In the genomic region with DNA sequence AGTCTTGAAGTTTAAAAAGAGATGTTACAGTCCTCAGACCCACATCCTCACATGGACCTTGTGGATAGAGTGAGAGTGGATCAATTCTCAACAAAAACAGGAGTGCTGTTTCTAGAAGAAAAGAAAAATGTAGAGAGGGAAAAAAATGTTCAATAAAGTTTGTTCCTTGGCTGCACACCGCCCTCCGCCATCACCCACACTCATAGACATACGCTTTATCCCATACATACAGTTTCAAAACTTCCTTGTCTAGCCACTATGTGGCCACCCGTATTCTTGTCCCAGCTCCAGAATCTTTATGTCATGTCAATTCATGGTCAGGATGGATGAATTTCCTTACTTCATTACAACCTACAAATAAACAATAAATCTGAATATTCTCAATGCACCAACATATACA, we compare ENCODE assay signal across 22 cellular contexts. TPM values are rescaled to one million over a fixed set of nuclear protein-coding genes. Genes with fewer than 3 reads are reported as not detected.
DNase-seq lines count a peak whose midpoint lies in the region; ATAC-seq, FAIRE-seq and TF ChIP-seq lines count a peak whose summit lies in the region.
"Had no signal": no experiment of that assay in that cellular context is flagged by ENCODE, and none has a peak within 500 bp of the region (broad histone marks: within the 10 kb centered on the region; RNA-seq: fewer than 3 reads in every experiment).

No MANE protein-coding gene starts in this region.

- TF ChIP-seq POLR2A in HCT116 (IDR thresholded peaks at IDR 0.05; ENCODE audit: borderline replicate concordance, extremely low read depth, insufficient read depth, insufficient read length): no peak
- no peak for TF ChIP-seq POLR2A in HepG2 (IDR thresholded peaks at IDR 0.05; ENCODE audit: insufficient read depth in 1 of 2, low read depth in 2 of 2, low read length in 2 of 2)

- no peak overlapping the region for H3K9ac ChIP-seq in HCT116 (ENCODE audit: low read length)
- H3K9ac ChIP-seq in MM.1S (ENCODE audit: low read length): 0 out of 2 replicates have a peak overlapping the region, but pooled peaks have one; percentile 18
- no peak overlapping the region for H3K9ac ChIP-seq in HepG2 (ENCODE audit: insufficient read depth, low read depth, low read length)

- BruUV-seq in HCT116 (replicated peaks; lab: Mats Ljungman, UMichigan) (no TSS peak), OCI-LY7 (replicated peaks; lab: Mats Ljungman, UMichigan) (no TSS peak), HepG2 (replicated peaks; lab: Mats Ljungman, UMichigan) (no TSS peak)

- in situ Hi-C loops in HepG2 (cut with HindIII; ENCODE audit: extremely low pct_ligation_motif_present, low pct_unique_long_range_greater_than_20kb): no loop called here

- intact Hi-C loops in HCT116 (cut with micrococcal nuclease) (no loop called here), OCI-LY7 (cut with micrococcal nuclease; ENCODE audit: unreplicated experiment) (no loop called here), HepG2 (cut with micrococcal nuclease; ENCODE audit: unreplicated experiment) (no loop called here)

- POLR2A ChIA-PET in HCT116 (lab: Charles Lee): interaction anchor here (0.8 kb wide), 1 partner anchor 20 kb away, joined by 3 read pairs; no protein-coding TSS in a partner anchor
- POLR2A ChIA-PET in OCI-LY7 (lab: Charles Lee): interaction anchor here (0.6 to 2.1 kb wide), 2 partner anchors 10 to 1060 kb away, joined by 3 to 11 read pairs; no protein-coding TSS in a partner anchor
- POLR2A ChIA-PET in HepG2 (lab: Yijun Ruan, JAX): no interaction called here

- CTCF ChIA-PET in HCT116 (lab: Charles Lee): interaction anchor here (1.4 kb wide), 1 partner anchor 17 kb away, joined by 3 read pairs; no protein-coding TSS in a partner anchor
- CTCF ChIA-PET in OCI-LY7 (lab: Charles Lee; ENCODE audit: unreplicated experiment): no interaction called here
- CTCF ChIA-PET in HepG2 (lab: Yijun Ruan, JAX; ENCODE audit: low intra/inter-chr PET ratio, low total read pairs): no interaction called here

- H3K4me1 ChIP-seq in HCT116 (ENCODE audit: control insufficient read depth in 1 of 2, insufficient read depth in 2 of 2, low read length in 2 of 2) (no peaks in the 10 kb centered on the region), MM.1S (ENCODE audit: low read length) (peaks cover 11% of the 10 kb centered on the region; the same call in 1 of the 2 replicates), OCI-LY7 (ENCODE audit: insufficient read depth, low read length, poor library complexity, severe bottlenecking) (no peaks in the 10 kb centered on the region), HepG2 (ENCODE audit: insufficient read depth, low read length) (no peaks in the 10 kb centered on the region)
- H3K4me1 ChIP-seq: A549 had no signal

- H3K4me3 ChIP-seq in HCT116 (replicated peaks in 1 of 2; ENCODE audit: low read depth in 1 of 2, low read length in 2 of 2): no peak overlapping the region
- H3K4me3 ChIP-seq in MM.1S (ENCODE audit: low read length): 0 out of 2 replicates have a peak overlapping the region, but pooled peaks have one; percentile 2
- no peak overlapping the region for H3K4me3 ChIP-seq in OCI-LY7 (ENCODE audit: low read depth, low read length, poor library complexity, severe bottlenecking)
- no peak overlapping the region for H3K4me3 ChIP-seq in HepG2 (replicated peaks in 1 of 3; ENCODE audit: insufficient read depth in 1 of 3, low read depth in 2 of 3, low read length in 3 of 3)
- H3K4me3 ChIP-seq: A549 had no signal

- 71% methylated on average over 4 of the region's 4 CpGs for WGBS in HepG2 (ENCODE audit: low lambda C conversion rate)

- ATAC-seq in HCT116 (0 out of 2 replicates have a peak, but pooled peaks have one; percentile 52), HepG2 (peak; percentile 65), GM19324 (IDR thresholded peaks at IDR 0.05; ENCODE audit: low FRiP score, unreplicated experiment) (no peak)

- TF ChIP-seq RAD21 in HCT116 (IDR thresholded peaks at IDR 0.05; ENCODE audit: low read depth) (no peak), HepG2 (CRISPR knock-in tag; IDR thresholded peaks at IDR 0.05) (no peak)

- RAD21 ChIA-PET in HCT116 (lab: Charles Lee; ENCODE audit: low non-redundant PET in 1 of 2, low total read pairs in 2 of 2, uncharacterized antibody in 2 of 2, unreplicated experiment in 2 of 2): no interaction called here

- H3K79me2 ChIP-seq in HCT116 (ENCODE audit: insufficient read depth, low read length): no peaks in the 10 kb centered on the region
- H3K79me2 ChIP-seq in MM.1S (ENCODE audit: low read length): no peaks in the 10 kb centered on the region
- no peaks in the 10 kb centered on the region for H3K79me2 ChIP-seq in OCI-LY7 (ENCODE audit: insufficient read depth, low read depth, low read length)
- no peaks in the 10 kb centered on the region for H3K79me2 ChIP-seq in HepG2 (ENCODE audit: insufficient read depth, low read length)

- H3K9me2 ChIP-seq in HCT116 (ENCODE audit: insufficient read depth) (no peaks in the 10 kb centered on the region), MM.1S (replicated peaks; ENCODE audit: insufficient read depth, low read length) (no peaks in the 10 kb centered on the region), OCI-LY7 (ENCODE audit: insufficient read depth, low read length) (no peaks in the 10 kb centered on the region)

- FAIRE-seq in HepG2 (lab: Jason Lieb, UNC): no peak
- FAIRE-seq: A549, GM12892, GM19239, H1 had no signal

- no peak overlapping the region for H3K4me2 ChIP-seq in HCT116 (ENCODE audit: low read length)
- peak overlapping the region; percentile 44; the same call in 1 of the 2 replicates for H3K4me2 ChIP-seq in MM.1S (ENCODE audit: low read depth, low read length)
- H3K4me2 ChIP-seq in OCI-LY7 (ENCODE audit: low read length): no peak overlapping the region
- H3K4me2 ChIP-seq in HepG2 (ENCODE audit: low read depth, low read length): no peak overlapping the region
- H3K4me2 ChIP-seq: A549 had no signal

- no peak for DNase-seq in HCT116 (ENCODE audit: low read depth, low spot score)
- DNase-seq in MM.1S: no peak
- no peak for DNase-seq in OCI-LY7 (ENCODE audit: low spot score)
- DNase-seq in HepG2 (ENCODE audit: low spot score): no peak
- no peak for DNase-seq in AG08396 (ENCODE audit: low spot score)
- no peak for DNase-seq in central memory CD4-positive, alpha-beta T cell
- DNase-seq in hypothalamus (lab: John Stamatoyannopoulos, UW): no peak
- DNase-seq: 8988T; ACHN; C1 segment of cervical spinal cord; Calu3; CD4-positive, alpha-beta memory T cell; COR-L47; DMS53; DMS79 treated with DMSO at 0.1 percent for 48 hours; H7; HCEC 1CT had no signal

- H3K27me3 ChIP-seq in HCT116 (ENCODE audit: insufficient read depth, low read length) (no peaks in the 10 kb centered on the region), MM.1S (replicated peaks; ENCODE audit: insufficient read depth, low read length) (no peaks in the 10 kb centered on the region), HepG2 (ENCODE audit: control insufficient read depth in 1 of 2, insufficient read depth in 2 of 2, low read length in 2 of 2) (0 out of 5 replicates have a peak, but pooled peaks cover 0 to 3% of the 10 kb centered on the region in 2 experiments)

- H3K36me3 ChIP-seq in HCT116 (ENCODE audit: control insufficient read depth in 1 of 2, insufficient read depth in 2 of 2, low read length in 2 of 2) (no peaks in the 10 kb centered on the region), MM.1S (replicated peaks; ENCODE audit: insufficient read depth, low read length) (no peaks in the 10 kb centered on the region), OCI-LY7 (ENCODE audit: insufficient read depth, low read length) (no peaks in the 10 kb centered on the region), HepG2 (replicated peaks in 1 of 2; ENCODE audit: control insufficient read depth in 1 of 2, insufficient read depth in 2 of 2, low read length in 2 of 2) (no peaks in the 10 kb centered on the region)

- no peaks in the 10 kb centered on the region for H3K9me3 ChIP-seq in HCT116 (ENCODE audit: control insufficient read depth in 1 of 2, insufficient read depth in 1 of 2, low read depth in 1 of 2, low read length in 2 of 2)
- H3K9me3 ChIP-seq in MM.1S (replicated peaks; ENCODE audit: insufficient read depth, low read length): no peaks in the 10 kb centered on the region
- no peaks in the 10 kb centered on the region for H3K9me3 ChIP-seq in OCI-LY7 (ENCODE audit: low read length)
- H3K9me3 ChIP-seq in HepG2 (ENCODE audit: low read length): no peaks in the 10 kb centered on the region
- H3K9me3 ChIP-seq: A549 had no signal

- TF ChIP-seq CTCF in HCT116 (IDR thresholded peaks at IDR 0.05 in 2 of 3, conservative IDR thresholded peaks at IDR 0.05 in 1 of 3; ENCODE audit: borderline replicate concordance in 1 of 3, insufficient read depth in 1 of 3, low read depth in 2 of 3, low read length in 2 of 3) (no peak), MM.1S (IDR thresholded peaks at IDR 0.05; ENCODE audit: low read length) (no peak), OCI-LY7 (conservative IDR thresholded peaks at IDR 0.05; ENCODE audit: low read length) (0 out of 2 replicates have a peak, but pooled peaks have one; percentile 24), HepG2 (CRISPR knock-in tag; IDR thresholded peaks at IDR 0.05) (no peak)

- H3K27ac ChIP-seq in HCT116 (ENCODE audit: low read depth, low read length): no peak overlapping the region
- H3K27ac ChIP-seq in MM.1S (ENCODE audit: low read length): peak overlapping the region; percentile 48; the same call in 1 of the 2 replicates
- no peak overlapping the region for H3K27ac ChIP-seq in OCI-LY7 (ENCODE audit: low read depth, low read length, poor library complexity, severe bottlenecking)
- H3K27ac ChIP-seq in HepG2 (ENCODE audit: extremely low read length, insufficient read depth, low read length): no peak overlapping the region
- H3K27ac ChIP-seq: A549 had no signal

- no peaks in the 10 kb centered on the region for H4K20me1 ChIP-seq in HCT116 (ENCODE audit: insufficient read depth)
- H4K20me1 ChIP-seq in MM.1S (ENCODE audit: insufficient read depth, low read length): no peaks in the 10 kb centered on the region
- no peaks in the 10 kb centered on the region for H4K20me1 ChIP-seq in OCI-LY7 (ENCODE audit: insufficient read depth, low read length)
- H4K20me1 ChIP-seq in HepG2 (ENCODE audit: insufficient read depth, low read length): no peaks in the 10 kb centered on the region

- H3F3A ChIP-seq in MM.1S (ENCODE audit: insufficient read depth, low read length): no peaks in the 10 kb centered on the region

- no peak for TF ChIP-seq EP300 in HepG2 (IDR thresholded peaks at IDR 0.05; ENCODE audit: low read depth in 2 of 2, low read length in 2 of 2)
- TF ChIP-seq EP300 in HepG2 (CRISPR knock-in tag; IDR thresholded peaks at IDR 0.05; ENCODE audit: borderline replicate concordance): no peak

- peak overlapping the region; percentile 61 for H2AFZ ChIP-seq in HCT116 (ENCODE audit: low read depth, low read length, poor library complexity, severe bottlenecking)
- peak overlapping the region; percentile 54 for H2AFZ ChIP-seq in MM.1S (ENCODE audit: low read length)
- H2AFZ ChIP-seq in OCI-LY7 (ENCODE audit: low read length): no peak overlapping the region
- no peak overlapping the region for H2AFZ ChIP-seq in HepG2 (ENCODE audit: low read length)

RNA-seq across cellular contexts. Expression of gene ELF2, which starts 23.5 kb away (rescaled TPM):
- total RNA-seq in HCT116 (2021; ENCODE audit: unreplicated experiment) (28.2 TPM), OCI-LY7 (2022) (57.0 and 62.0 TPM in 2 replicates), HepG2 (2016; rRNA removed; fragmentation: Illumina TruSeq; extraction: Trizol) (35.4 and 44.5 TPM in 2 replicates)
- polyA plus RNA-seq in HCT116 (2012): 12.3 and 13.8 TPM in 2 replicates
- total RNA-seq in OCI-LY7 (2014; rRNA removed; shearing (Covaris generic)): 49.1 and 49.6 TPM in 2 replicates
- total RNA-seq in HepG2 (2016; cell fraction: cytosol; rRNA removed; fragmentation: Illumina TruSeq; extraction: Trizol; ENCODE audit: low read depth): 33.4 and 38.1 TPM in 2 replicates
- 34.3 and 42.9 TPM in 2 replicates for total RNA-seq in HepG2 (2016; cell fraction: insoluble cytoplasmic fraction; rRNA removed; fragmentation: Illumina TruSeq; extraction: Trizol)
- total RNA-seq in HepG2 (2016; cell fraction: membrane; rRNA removed; fragmentation: Illumina TruSeq; extraction: Trizol): 31.5 and 31.6 TPM in 2 replicates
- 34.9 and 35.6 TPM in 2 replicates for total RNA-seq in HepG2 (2016; cell fraction: nucleus; rRNA removed; fragmentation: Illumina TruSeq; extraction: Trizol)
- 24.2 and 28.6 TPM in 2 replicates for polyA plus RNA-seq in HepG2 (2011; rRNA removed)
- polyA plus RNA-seq in HepG2 (2011; cell fraction: cytosol; rRNA removed): 14.5 and 18.0 TPM in 2 replicates
- polyA plus RNA-seq in HepG2 (2011; cell fraction: nucleus; rRNA removed): 18.4 and 19.9 TPM in 2 replicates
- 19.5 and 21.8 TPM in 2 replicates for polyA plus RNA-seq in HepG2 (2012)
- 2.4 and 3.0 TPM in 2 replicates for polyA plus RNA-seq in HepG2 (2016; cell fraction: cytosol; fragmentation: Illumina TruSeq; extraction: Trizol; ENCODE audit: low read depth)
- 25.1 and 29.8 TPM in 2 replicates for polyA plus RNA-seq in HepG2 (2016; cell fraction: insoluble cytoplasmic fraction; fragmentation: Illumina TruSeq; extraction: Trizol; ENCODE audit: low read depth)
- polyA plus RNA-seq in HepG2 (2016; cell fraction: membrane; fragmentation: Illumina TruSeq; extraction: Trizol; ENCODE audit: low read depth): 6.9 and 7.7 TPM in 2 replicates
- polyA plus RNA-seq in HepG2 (2016; cell fraction: nucleus; fragmentation: Illumina TruSeq; extraction: Trizol; ENCODE audit: insufficient read depth, low read depth): 35.5 and 38.0 TPM in 2 replicates
- 30.9 and 40.2 TPM in 2 replicates for polyA minus RNA-seq in HepG2 (2011; rRNA and poly(A)+ RNA removed; ENCODE audit: low replicate concordance)
- polyA minus RNA-seq in HepG2 (2011; cell fraction: cytosol; rRNA and poly(A)+ RNA removed): 25.8 and 27.5 TPM in 2 replicates
- polyA minus RNA-seq in HepG2 (2011; cell fraction: nucleus; rRNA and poly(A)+ RNA removed): 69.3 and 81.7 TPM in 2 replicates

Comparison
In these comparisons a context has a peak if more than half of its experiments do, and no peak if none do; other contexts are left out.
1. H2AFZ ChIP-seq: peak in HCT116 (single experiment) and MM.1S (single experiment); none in OCI-LY7 (single experiment) and HepG2 (single experiment).